Comparison of ENCODE assay signal across 1 cellular context in the genomic region with DNA sequence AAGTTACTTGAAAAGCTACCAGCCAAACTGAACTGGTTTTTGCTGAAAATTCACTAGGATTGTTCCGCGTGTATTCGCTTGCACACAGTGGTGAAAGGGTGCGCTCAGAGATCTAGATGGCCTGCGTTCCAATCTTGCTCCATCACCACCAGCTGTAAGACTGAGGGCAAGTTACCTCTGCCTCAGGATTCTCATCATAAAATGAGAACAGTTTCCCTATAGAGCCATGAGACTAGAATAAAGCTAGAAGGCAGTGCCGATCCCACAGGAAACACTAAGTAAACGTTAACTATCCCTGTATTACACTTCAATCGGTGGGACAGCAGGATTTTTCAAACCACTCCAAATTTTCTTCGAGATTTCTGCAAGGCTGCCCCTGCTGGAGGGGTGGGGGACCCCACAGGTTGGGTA.
TF ChIP-seq lines count a peak whose summit lies in the region.

No MANE protein-coding gene starts in this region.

TF ChIP-seq in GM23338, 12 proteins besides CTCF, POLR2A, EP300 and RAD21 (continued from another document):
- TF ChIP-seq, protein P1, sequence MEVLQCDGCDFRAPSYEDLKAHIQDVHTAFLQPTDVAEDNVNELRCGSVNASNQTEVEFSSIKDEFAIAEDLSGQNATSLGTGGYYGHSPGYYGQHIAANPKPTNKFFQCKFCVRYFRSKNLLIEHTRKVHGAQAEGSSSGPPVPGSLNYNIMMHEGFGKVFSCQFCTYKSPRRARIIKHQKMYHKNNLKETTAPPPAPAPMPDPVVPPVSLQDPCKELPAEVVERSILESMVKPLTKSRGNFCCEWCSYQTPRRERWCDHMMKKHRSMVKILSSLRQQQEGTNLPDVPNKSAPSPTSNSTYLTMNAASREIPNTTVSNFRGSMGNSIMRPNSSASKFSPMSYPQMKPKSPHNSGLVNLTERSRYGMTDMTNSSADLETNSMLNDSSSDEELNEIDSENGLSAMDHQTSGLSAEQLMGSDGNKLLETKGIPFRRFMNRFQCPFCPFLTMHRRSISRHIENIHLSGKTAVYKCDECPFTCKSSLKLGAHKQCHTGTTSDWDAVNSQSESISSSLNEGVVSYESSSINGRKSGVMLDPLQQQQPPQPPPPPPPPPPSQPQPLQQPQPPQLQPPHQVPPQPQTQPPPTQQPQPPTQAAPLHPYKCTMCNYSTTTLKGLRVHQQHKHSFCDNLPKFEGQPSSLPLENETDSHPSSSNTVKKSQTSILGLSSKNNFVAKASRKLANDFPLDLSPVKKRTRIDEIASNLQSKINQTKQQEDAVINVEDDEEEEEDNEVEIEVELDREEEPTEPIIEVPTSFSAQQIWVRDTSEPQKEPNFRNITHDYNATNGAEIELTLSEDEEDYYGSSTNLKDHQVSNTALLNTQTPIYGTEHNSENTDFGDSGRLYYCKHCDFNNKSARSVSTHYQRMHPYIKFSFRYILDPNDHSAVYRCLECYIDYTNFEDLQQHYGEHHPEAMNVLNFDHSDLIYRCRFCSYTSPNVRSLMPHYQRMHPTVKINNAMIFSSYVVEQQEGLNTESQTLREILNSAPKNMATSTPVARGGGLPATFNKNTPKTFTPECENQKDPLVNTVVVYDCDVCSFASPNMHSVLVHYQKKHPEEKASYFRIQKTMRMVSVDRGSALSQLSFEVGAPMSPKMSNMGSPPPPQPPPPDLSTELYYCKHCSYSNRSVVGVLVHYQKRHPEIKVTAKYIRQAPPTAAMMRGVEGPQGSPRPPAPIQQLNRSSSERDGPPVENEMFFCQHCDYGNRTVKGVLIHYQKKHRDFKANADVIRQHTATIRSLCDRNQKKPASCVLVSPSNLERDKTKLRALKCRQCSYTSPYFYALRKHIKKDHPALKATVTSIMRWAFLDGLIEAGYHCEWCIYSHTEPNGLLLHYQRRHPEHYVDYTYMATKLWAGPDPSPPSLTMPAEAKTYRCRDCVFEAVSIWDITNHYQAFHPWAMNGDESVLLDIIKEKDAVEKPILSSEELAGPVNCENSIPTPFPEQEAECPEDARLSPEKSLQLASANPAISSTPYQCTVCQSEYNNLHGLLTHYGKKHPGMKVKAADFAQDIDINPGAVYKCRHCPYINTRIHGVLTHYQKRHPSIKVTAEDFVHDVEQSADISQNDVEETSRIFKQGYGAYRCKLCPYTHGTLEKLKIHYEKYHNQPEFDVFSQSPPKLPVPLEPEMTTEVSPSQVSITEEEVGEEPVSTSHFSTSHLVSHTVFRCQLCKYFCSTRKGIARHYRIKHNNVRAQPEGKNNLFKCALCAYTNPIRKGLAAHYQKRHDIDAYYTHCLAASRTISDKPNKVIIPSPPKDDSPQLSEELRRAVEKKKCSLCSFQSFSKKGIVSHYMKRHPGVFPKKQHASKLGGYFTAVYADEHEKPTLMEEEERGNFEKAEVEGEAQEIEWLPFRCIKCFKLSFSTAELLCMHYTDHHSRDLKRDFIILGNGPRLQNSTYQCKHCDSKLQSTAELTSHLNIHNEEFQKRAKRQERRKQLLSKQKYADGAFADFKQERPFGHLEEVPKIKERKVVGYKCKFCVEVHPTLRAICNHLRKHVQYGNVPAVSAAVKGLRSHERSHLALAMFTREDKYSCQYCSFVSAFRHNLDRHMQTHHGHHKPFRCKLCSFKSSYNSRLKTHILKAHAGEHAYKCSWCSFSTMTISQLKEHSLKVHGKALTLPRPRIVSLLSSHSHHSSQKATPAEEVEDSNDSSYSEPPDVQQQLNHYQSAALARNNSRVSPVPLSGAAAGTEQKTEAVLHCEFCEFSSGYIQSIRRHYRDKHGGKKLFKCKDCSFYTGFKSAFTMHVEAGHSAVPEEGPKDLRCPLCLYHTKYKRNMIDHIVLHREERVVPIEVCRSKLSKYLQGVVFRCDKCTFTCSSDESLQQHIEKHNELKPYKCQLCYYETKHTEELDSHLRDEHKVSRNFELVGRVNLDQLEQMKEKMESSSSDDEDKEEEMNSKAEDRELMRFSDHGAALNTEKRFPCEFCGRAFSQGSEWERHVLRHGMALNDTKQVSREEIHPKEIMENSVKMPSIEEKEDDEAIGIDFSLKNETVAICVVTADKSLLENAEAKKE (CRISPR knock-in tag; IDR thresholded peaks at IDR 0.05): no peak
- no peak for TF ChIP-seq ZNF114 (CRISPR knock-in tag; IDR thresholded peaks at IDR 0.05)
TF ChIP-seq in GM23338: peak in this region for 0.
